In genomic region chr2:166959556-166959955, GRCh38 we compare ENCODE assay signal across 28 cellular contexts.
"Had no signal": no experiment of that assay in that cellular context is flagged by ENCODE, and none has a peak within 500 bp of the region (broad histone marks: within the 10 kb centered on the region; RNA-seq: fewer than 3 reads in every experiment).

No MANE protein-coding gene starts in this region.

- H3K9me3 Mint-ChIP-seq: activated CD8-positive, alpha-beta T cell treated with anti-CD3 and anti-CD28 coated beads for 36 hours; activated T-helper 2 cell treated with anti-CD3 and anti-CD28 coated beads, Interferon-gamma antibody, Interleukin-2, Interleukin-4, amounts not matched to agents 10 μg/mL and 5 μg/mL and 100 μg/mL, durations not matched to agents 14 hours and 24 hours and 36 hours; T-helper 1 cell treated with Interleukin-12 subunit alpha and Interleukin-12 subunit beta and Interleukin-4 antibody, amounts not matched to agents 30 μg/mL and 1 μg/mL, for 36 hours had no signal

- H3K4me3 Mint-ChIP-seq: activated CD4-positive, alpha-beta T cell treated with anti-CD3 and anti-CD28 coated beads for 36 hours; activated CD8-positive, alpha-beta T cell treated with anti-CD3 and anti-CD28 coated beads for 36 hours; activated naive CD8-positive, alpha-beta T cell treated with anti-CD3 and anti-CD28 coated beads, Interleukin-2, amount 10 ng/mL, durations not matched to agents 7 days and 5 days; activated T-cell treated with anti-CD3 and anti-CD28 coated beads, Interleukin-2, amount 50 U/mL, for 72 hours; T-helper 1 cell treated with Interleukin-12 subunit alpha and Interleukin-12 subunit beta and Interleukin-4 antibody, amounts not matched to agents 30 μg/mL and 1 μg/mL, for 36 hours had no signal

- H3K36me3 Mint-ChIP-seq: activated naive CD8-positive, alpha-beta T cell treated with anti-CD3 and anti-CD28 coated beads, Interleukin-2, amount 10 ng/mL, durations not matched to agents 7 days and 5 days had no signal

- ATAC-seq: activated CD4-positive, alpha-beta T cell treated with anti-CD3 and anti-CD28 coated beads for 36 hours; activated CD8-positive, alpha-beta T cell treated with anti-CD3 and anti-CD28 coated beads for 36 hours; activated T-cell treated with anti-CD3 and anti-CD28 coated beads, Interleukin-2, amount 50 U/mL, for 72 hours had no signal

- H3K4me3 ChIP-seq: adrenal gland, breast epithelium, Peyer's patch, SJCRH30 had no signal

- H3K4me1 ChIP-seq: adrenal gland, breast epithelium, Peyer's patch, SJCRH30 had no signal

- H3K27ac Mint-ChIP-seq: activated CD4-positive, alpha-beta T cell treated with anti-CD3 and anti-CD28 coated beads for 36 hours; activated CD8-positive, alpha-beta T cell treated with anti-CD3 and anti-CD28 coated beads for 36 hours; activated naive CD8-positive, alpha-beta T cell treated with anti-CD3 and anti-CD28 coated beads, Interleukin-2, amount 10 ng/mL, durations not matched to agents 7 days and 5 days; activated T-cell treated with anti-CD3 and anti-CD28 coated beads, Interleukin-2, amount 50 U/mL, for 72 hours; activated T-helper 2 cell treated with anti-CD3 and anti-CD28 coated beads, Interferon-gamma antibody, Interleukin-2, Interleukin-4, amounts not matched to agents 10 μg/mL and 5 μg/mL and 100 μg/mL, durations not matched to agents 14 hours and 24 hours and 36 hours; T-helper 1 cell treated with Interleukin-12 subunit alpha and Interleukin-12 subunit beta and Interleukin-4 antibody, amounts not matched to agents 30 μg/mL and 1 μg/mL, for 36 hours had no signal

- DNase-seq: activated CD4-positive, alpha-beta T cell treated with anti-CD3 and anti-CD28 coated beads for 36 hours; activated CD8-positive, alpha-beta memory T cell treated with anti-CD3 and anti-CD28 coated beads, Interleukin-2, amount 50 U/mL, for 4 hours; activated CD8-positive, alpha-beta T cell treated with anti-CD3 and anti-CD28 coated beads for 36 hours; activated naive CD4-positive, alpha-beta T cell treated with anti-CD3 and anti-CD28 coated beads, Interleukin-2, amount 50 U/mL, for 16 hours; activated naive CD8-positive, alpha-beta T cell treated with anti-CD3 and anti-CD28 coated beads, Interleukin-2, amount 10 ng/mL, durations not matched to agents 7 days and 5 days; activated T-cell treated with anti-CD3 and anti-CD28 coated beads, Interleukin-2, amount 50 U/mL, for 72 hours; adrenal gland; anterior cingulate cortex; caudate nucleus; Kasumi-1; KBM-7; NCI-H1105 treated with DMSO at 0.1 percent for 48 hours; NCI-H1436 treated with DMSO at 0.1 percent for 48 hours; NCI-H187 treated with DMSO at 0.1 percent for 48 hours; NCI-H2081 treated with DMSO at 0.1 percent for 48 hours; NCI-H2171; NCI-H446 treated with DMSO at 0.1 percent for 48 hours; NCI-H748 treated with DMSO at 0.1 percent for 48 hours; OCI-M1; Peyer's patch; Right ventricle myocardium superior; SJCRH30; T-helper 9 cell had no signal

- H3K27ac ChIP-seq: adrenal gland, breast epithelium, Peyer's patch, RWPE1, SJCRH30, VCaP had no signal

- H3K27me3 Mint-ChIP-seq: activated CD4-positive, alpha-beta T cell treated with anti-CD3 and anti-CD28 coated beads for 36 hours; activated CD8-positive, alpha-beta T cell treated with anti-CD3 and anti-CD28 coated beads for 36 hours had no signal

- H3K36me3 ChIP-seq: adrenal gland, breast epithelium, Peyer's patch, SJCRH30 had no signal

- H3K9me3 ChIP-seq: adrenal gland, breast epithelium, Peyer's patch, SJCRH30 had no signal

- H3K27me3 ChIP-seq: adrenal gland, breast epithelium, Peyer's patch, SJCRH30 had no signal
